In the genomic region with DNA sequence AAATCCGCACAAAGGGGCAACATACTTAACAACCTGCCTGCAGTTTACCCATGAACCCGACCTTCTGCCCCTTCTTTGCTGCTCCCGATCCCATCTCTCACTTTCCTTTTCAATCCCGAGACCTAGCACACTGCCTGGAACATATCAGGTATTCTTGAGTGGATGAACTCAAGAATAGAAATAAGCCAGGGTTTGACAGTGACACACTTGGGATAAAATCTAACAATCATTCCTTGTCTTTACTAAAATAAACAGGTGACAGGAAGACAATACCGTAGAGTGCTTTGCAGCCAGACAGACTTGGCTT, we compare ENCODE assay signal across 8 cellular contexts. TPM values are rescaled to one million over a fixed set of nuclear protein-coding genes. Genes with fewer than 3 reads are reported as not detected.
DNase-seq lines count a peak whose midpoint lies in the region; ATAC-seq and TF ChIP-seq lines count a peak whose summit lies in the region.

No MANE protein-coding gene starts in this region.

- intact Hi-C loops in activated CD4-positive, alpha-beta T cell treated with anti-CD3 and anti-CD28 coated beads, Interleukin-2, amount 10 ng/mL, durations not matched to agents 24 days and 14 days (cut with micrococcal nuclease), result loop anchor here (1.0 to 5.0 kb wide), 3 partner anchors 154 to 355 kb away; a partner anchor contains a TSS

- peak overlapping the region in 1 of 2 donors; percentile 97 for H3K27ac ChIP-seq in thoracic aorta

- H3K4me1 Mint-ChIP-seq in activated CD4-positive, alpha-beta T cell treated with anti-CD3 and anti-CD28 coated beads, Interleukin-2, amount 10 ng/mL, durations not matched to agents 24 days and 14 days, result peaks cover 37% of the 10 kb centered on the region
- H3K4me1 Mint-ChIP-seq in activated naive CD8-positive, alpha-beta T cell treated with anti-CD3 and anti-CD28 coated beads, Interleukin-2, amount 10 ng/mL, durations not matched to agents 7 days and 5 days, result peaks cover 38% of the 10 kb centered on the region

- TF ChIP-seq CTCF in thoracic aorta (IDR thresholded peaks at IDR 0.05), result no peak

- peaks cover 14% of the 10 kb centered on the region for H3K36me3 ChIP-seq in thoracic aorta

- peak overlapping the region; percentile 80 for H3K27ac Mint-ChIP-seq in activated CD4-positive, alpha-beta T cell treated with anti-CD3 and anti-CD28 coated beads, Interleukin-2, amount 10 ng/mL, durations not matched to agents 24 days and 14 days
- peak overlapping the region; percentile 77 for H3K27ac Mint-ChIP-seq in activated naive CD8-positive, alpha-beta T cell treated with anti-CD3 and anti-CD28 coated beads, Interleukin-2, amount 10 ng/mL, durations not matched to agents 7 days and 5 days

- peak overlapping the region; percentile 90 for H3K4me3 ChIP-seq in thoracic aorta

- no peaks in the 10 kb centered on the region for H3K27me3 ChIP-seq in thoracic aorta (replicated peaks; ENCODE audit: insufficient read depth)

- no peaks in the 10 kb centered on the region for H3K27me3 Mint-ChIP-seq in activated CD4-positive, alpha-beta T cell treated with anti-CD3 and anti-CD28 coated beads, Interleukin-2, amount 10 ng/mL, durations not matched to agents 24 days and 14 days
- H3K27me3 Mint-ChIP-seq in activated naive CD8-positive, alpha-beta T cell treated with anti-CD3 and anti-CD28 coated beads, Interleukin-2, amount 10 ng/mL, durations not matched to agents 7 days and 5 days, result no peaks in the 10 kb centered on the region

- no peaks in the 10 kb centered on the region for H3K9me3 ChIP-seq in thoracic aorta

- H3K36me3 Mint-ChIP-seq in activated CD4-positive, alpha-beta T cell treated with anti-CD3 and anti-CD28 coated beads, Interleukin-2, amount 10 ng/mL, durations not matched to agents 24 days and 14 days (ENCODE audit: low read depth), result peaks cover 34% of the 10 kb centered on the region
- peaks cover 6% of the 10 kb centered on the region for H3K36me3 Mint-ChIP-seq in activated naive CD8-positive, alpha-beta T cell treated with anti-CD3 and anti-CD28 coated beads, Interleukin-2, amount 10 ng/mL, durations not matched to agents 7 days and 5 days

- no peaks in the 10 kb centered on the region for H3K9me3 Mint-ChIP-seq in activated CD4-positive, alpha-beta T cell treated with anti-CD3 and anti-CD28 coated beads, Interleukin-2, amount 10 ng/mL, durations not matched to agents 24 days and 14 days
- no peaks in the 10 kb centered on the region for H3K9me3 Mint-ChIP-seq in activated naive CD8-positive, alpha-beta T cell treated with anti-CD3 and anti-CD28 coated beads, Interleukin-2, amount 10 ng/mL, durations not matched to agents 7 days and 5 days

- H3K4me3 Mint-ChIP-seq in activated CD4-positive, alpha-beta T cell treated with anti-CD3 and anti-CD28 coated beads, Interleukin-2, amount 10 ng/mL, durations not matched to agents 24 days and 14 days, result peak overlapping the region; percentile 100
- peak overlapping the region; percentile 93 for H3K4me3 Mint-ChIP-seq in activated naive CD8-positive, alpha-beta T cell treated with anti-CD3 and anti-CD28 coated beads, Interleukin-2, amount 10 ng/mL, durations not matched to agents 7 days and 5 days

- POLR2A ChIA-PET in activated naive CD8-positive, alpha-beta T cell treated with anti-CD3 and anti-CD28 coated beads, Interleukin-2, amount 10 ng/mL, durations not matched to agents 7 days and 5 days (lab: Charles Lee), result interaction anchor here (0.6 to 2.3 kb wide), 5 partner anchors 30 to 333 kb away, joined by 3 to 16 read pairs (median 4); a partner anchor contains a TSS

- DNase-seq in activated CD4-positive, alpha-beta T cell treated with anti-CD3 and anti-CD28 coated beads, Interleukin-2, amount 10 ng/mL, durations not matched to agents 24 days and 14 days, result no peak
- no peak for DNase-seq in activated CD4-positive, alpha-beta T cell treated with anti-CD3 and anti-CD28 coated beads, Interleukin-2, amount 50 U/mL, for 4 hours
- no peak for DNase-seq in activated naive CD8-positive, alpha-beta T cell treated with anti-CD3 and anti-CD28 coated beads, Interleukin-2, amount 10 ng/mL, durations not matched to agents 7 days and 5 days
- DNase-seq in kidney glomerular epithelial cell (lab: John Stamatoyannopoulos, UW) (peak; percentile 16), thoracic aorta (ENCODE audit: low spot score) (no peak), NCI-H2171 treated with DMSO at 0.1 percent for 48 hours (lab: John Stamatoyannopoulos, UW) (no peak), NCI-H524 (lab: John Stamatoyannopoulos, UW) (no peak)

- no peak for ATAC-seq in activated naive CD8-positive, alpha-beta T cell treated with anti-CD3 and anti-CD28 coated beads, Interleukin-2, amount 10 ng/mL, durations not matched to agents 7 days and 5 days (ENCODE audit: low read depth)
- ATAC-seq in thoracic aorta (ENCODE audit: insufficient number of reproducible peaks, low FRiP score, low read depth), result no peak
- no peak for ATAC-seq in GM18909 (IDR thresholded peaks at IDR 0.05; ENCODE audit: poor library complexity, unreplicated experiment)

- peaks cover 16 to 17% of the 10 kb centered on the region in 2 donors for H3K4me1 ChIP-seq in thoracic aorta (ENCODE audit: control insufficient read depth in 1 of 2, low read depth in 2 of 2)

RNA-seq across cellular contexts. Expression of a gene that starts 1.0 kb away (rescaled TPM):
- total RNA-seq in activated CD4-positive, alpha-beta T cell treated with anti-CD3 and anti-CD28 coated beads, Interleukin-2, amount 10 ng/mL, durations not matched to agents 24 days and 14 days, result 96.2 and 99.9 TPM in 2 replicates
- 10 to 100 TPM; 58.2 to 68.7 TPM for total RNA-seq in activated naive CD8-positive, alpha-beta T cell treated with anti-CD3 and anti-CD28 coated beads, Interleukin-2, amount 10 ng/mL, durations not matched to agents 7 days and 5 days
- total RNA-seq in thoracic aorta, result 10 to 100 TPM; 32.0 to 32.5 TPM

RNA-seq across cellular contexts. Expression of a gene that starts 1.7 kb away (rescaled TPM):
- total RNA-seq in activated CD4-positive, alpha-beta T cell treated with anti-CD3 and anti-CD28 coated beads, Interleukin-2, amount 10 ng/mL, durations not matched to agents 24 days and 14 days, result 121 and 123 TPM in 2 replicates
- 10 to 100 TPM; 54.2 to 56.1 TPM for total RNA-seq in activated naive CD8-positive, alpha-beta T cell treated with anti-CD3 and anti-CD28 coated beads, Interleukin-2, amount 10 ng/mL, durations not matched to agents 7 days and 5 days
- under 1 TPM in 1 of 2 donors, not detected in 1; 0.99 TPM for total RNA-seq in thoracic aorta

RNA-seq across cellular contexts. Expression of a gene that starts 30.5 kb away (rescaled TPM):
- 25.7 and 28.5 TPM in 2 replicates for total RNA-seq in activated CD4-positive, alpha-beta T cell treated with anti-CD3 and anti-CD28 coated beads, Interleukin-2, amount 10 ng/mL, durations not matched to agents 24 days and 14 days
- 10 to 100 TPM; 42.2 to 47.4 TPM for total RNA-seq in activated naive CD8-positive, alpha-beta T cell treated with anti-CD3 and anti-CD28 coated beads, Interleukin-2, amount 10 ng/mL, durations not matched to agents 7 days and 5 days
- 10 to 100 TPM; 59.8 to 67.7 TPM for total RNA-seq in thoracic aorta

RNA-seq across cellular contexts. Expression of a gene that starts 45.7 kb away (rescaled TPM):
- 35.2 and 37.6 TPM in 2 replicates for total RNA-seq in activated CD4-positive, alpha-beta T cell treated with anti-CD3 and anti-CD28 coated beads, Interleukin-2, amount 10 ng/mL, durations not matched to agents 24 days and 14 days
- total RNA-seq in activated naive CD8-positive, alpha-beta T cell treated with anti-CD3 and anti-CD28 coated beads, Interleukin-2, amount 10 ng/mL, durations not matched to agents 7 days and 5 days, result 10 to 100 TPM; 22.0 to 23.6 TPM
- total RNA-seq in thoracic aorta, result 10 to 100 TPM in 1 of 2 donors, 1 to 10 TPM in 1; 6.8 to 19.2 TPM

RNA-seq across cellular contexts. Expression of a gene that starts 46.2 kb away (rescaled TPM):
- total RNA-seq in activated CD4-positive, alpha-beta T cell treated with anti-CD3 and anti-CD28 coated beads, Interleukin-2, amount 10 ng/mL, durations not matched to agents 24 days and 14 days, result 0.44 and 0.71 TPM in 2 replicates
- not detected for total RNA-seq in activated naive CD8-positive, alpha-beta T cell treated with anti-CD3 and anti-CD28 coated beads, Interleukin-2, amount 10 ng/mL, durations not matched to agents 7 days and 5 days
- 10 to 100 TPM; 41.0 to 68.0 TPM for total RNA-seq in thoracic aorta

Comparison
In these comparisons a context has a peak if more than half of its experiments do, and no peak if none do; other contexts are left out.
1. RNA of a gene that starts 1.7 kb away (total RNA-seq): 121 to 123 TPM in activated CD4-positive, alpha-beta T cell treated with anti-CD3 and anti-CD28 coated beads, Interleukin-2, amount 10 ng/mL, durations not matched to agents 24 days and 14 days and 54.2 to 56.1 TPM in activated naive CD8-positive, alpha-beta T cell treated with anti-CD3 and anti-CD28 coated beads, Interleukin-2, amount 10 ng/mL, durations not matched to agents 7 days and 5 days; 0.99 TPM in thoracic aorta; every median in the first group is over 10 times any median in the second.